In genomic region chr6:152372945-152373344, GRCh38 we compare ENCODE assay signal across 25 cellular contexts.
"Had no signal": no experiment of that assay in that cellular context is flagged by ENCODE, and none has a peak within 500 bp of the region (broad histone marks: within the 10 kb centered on the region; RNA-seq: fewer than 3 reads in every experiment).

No MANE protein-coding gene starts in this region.

- H3K9me3 ChIP-seq: SK-N-SH had no signal

- H3K4me3 ChIP-seq: K562 had no signal

- DNase-seq: Kasumi-1, MM.1S, MV-4-11, NCI-H1092, NCI-H1105 treated with DMSO at 0.1 percent for 48 hours, NCI-H1417 treated with DMSO at 0.1 percent for 48 hours, NCI-H146, NCI-H1694 treated with DMSO at 0.1 percent for 48 hours, NCI-H1930, NCI-H2081, NCI-H2107, NCI-H2227 treated with DMSO at 0.1 percent for 48 hours, NCI-H524, NCI-H526 treated with DMSO at 0.1 percent for 48 hours, NCI-H748 treated with DMSO at 0.1 percent for 48 hours, PC-3, SHP77, SK-N-SH, SW 1271, T-cell had no signal

- ATAC-seq: K562, Panc1, PC-3, T-cell had no signal

- H3K27ac ChIP-seq: HL-60, KMS-11, RWPE1 had no signal
